In the genomic region with DNA sequence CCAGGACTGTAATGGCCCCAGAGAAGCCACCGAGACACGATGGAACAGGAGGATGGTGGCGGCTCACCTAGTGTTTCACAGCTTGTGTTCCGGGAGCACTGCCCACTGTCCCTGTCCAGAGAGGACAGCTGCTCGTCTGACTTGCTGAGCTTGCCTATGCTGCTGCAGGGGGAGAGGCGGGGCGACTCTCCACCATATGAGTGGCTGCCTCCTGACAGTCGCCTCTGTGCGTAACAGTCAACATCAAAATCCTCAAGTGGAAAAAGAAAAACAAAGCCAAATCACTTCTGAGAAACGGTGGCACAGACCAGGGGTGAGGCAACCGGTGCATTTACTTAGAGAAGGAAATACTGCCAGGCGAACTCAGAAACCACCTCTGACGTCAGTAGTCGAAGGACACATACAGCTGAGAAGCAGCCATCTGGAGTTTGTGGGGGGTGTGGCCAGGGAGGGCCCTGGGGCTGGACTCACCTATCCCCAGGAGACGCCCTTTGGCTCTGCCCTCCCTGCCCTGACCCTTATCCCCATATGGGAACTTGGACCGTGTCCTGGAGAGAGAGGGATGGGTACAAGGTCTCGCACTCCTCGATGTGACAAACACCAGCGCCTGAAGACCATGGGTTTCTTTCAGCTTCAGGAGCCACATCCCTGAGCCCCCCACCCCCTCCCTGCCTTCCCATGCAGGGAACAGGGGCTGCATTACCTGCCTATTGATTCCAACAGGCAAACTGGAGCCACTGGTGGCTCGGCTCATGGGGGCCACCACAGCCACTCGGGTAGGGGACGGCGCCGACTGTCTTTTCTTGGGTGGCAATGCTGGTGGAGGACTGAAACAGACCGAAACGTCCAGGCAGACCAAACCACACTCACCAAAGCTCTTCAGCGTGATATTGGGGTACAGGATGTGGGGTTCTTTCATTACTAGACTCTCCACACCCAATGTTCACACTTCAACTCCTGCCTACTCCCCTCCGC, we compare ENCODE assay signal across 8 cellular contexts.
DNase-seq lines count a peak whose midpoint lies in the region; ATAC-seq and TF ChIP-seq lines count a peak whose summit lies in the region.

No MANE protein-coding gene starts in this region.

- H3K4me1 Mint-ChIP-seq in brain = peaks cover 62% of the 10 kb centered on the region
- peaks cover 45 to 52% of the 10 kb centered on the region in 2 donors for H3K4me1 Mint-ChIP-seq in natural killer cell treated with Interleukin-12 subunit alpha and Interleukin-12 subunit beta and Interleukin-15 and Interleukin-18, amount 100 ng/mL, for 72 hours (ENCODE audit: low read depth in 2 of 2)

- H3K27me3 Mint-ChIP-seq in brain = no peaks in the 10 kb centered on the region
- no peaks in the 10 kb centered on the region for H3K27me3 Mint-ChIP-seq in natural killer cell treated with Interleukin-12 subunit alpha and Interleukin-12 subunit beta and Interleukin-15 and Interleukin-18, amount 100 ng/mL, for 72 hours

- H3K27me3 ChIP-seq in SJSA1 (replicated peaks) = no peaks in the 10 kb centered on the region

- TF ChIP-seq CTCF in brain (conservative IDR thresholded peaks at IDR 0.05) (no peak), GM13977 (IDR thresholded peaks at IDR 0.05; ENCODE audit: extremely low read depth, insufficient read depth, missing control alignments) (no peak)

- DNase-seq in SJSA1 (ENCODE audit: low read depth in 1 of 2, low spot score in 2 of 2) (peak; percentile 65 to 74), GM13977 (ENCODE audit: low spot score) (no peak), kidney tubule cell (ENCODE audit: low spot score) (no peak), GM19240 (ENCODE audit: insufficient read length, low spot score) (no peak), SW480 (ENCODE audit: low spot score) (no peak)
- peak; percentile 80 for DNase-seq in natural killer cell treated with Interleukin-12 subunit alpha and Interleukin-12 subunit beta and Interleukin-15 and Interleukin-18, amount 100 ng/mL, for 72 hours (ENCODE audit: low spot score)

- peak; percentile 75 for ATAC-seq in GM19372 (IDR thresholded peaks at IDR 0.05; ENCODE audit: low read depth, unreplicated experiment)
- ATAC-seq in natural killer cell treated with Interleukin-12 subunit alpha and Interleukin-12 subunit beta and Interleukin-15 and Interleukin-18, amount 100 ng/mL, for 72 hours = peak; percentile 87 to 92

- H3K4me3 Mint-ChIP-seq in brain = no peak overlapping the region
- peak overlapping the region; percentile 72 for H3K4me3 Mint-ChIP-seq in natural killer cell treated with Interleukin-12 subunit alpha and Interleukin-12 subunit beta and Interleukin-15 and Interleukin-18, amount 100 ng/mL, for 72 hours

- peaks cover 49% of the 10 kb centered on the region for H3K4me1 ChIP-seq in SJSA1 (replicated peaks)

- H3K36me3 ChIP-seq in SJSA1 = 0 out of 2 replicates have a peak, but pooled peaks cover 4% of the 10 kb centered on the region

- peak overlapping the region; percentile 41 to 91 (median 67) for H3K27ac Mint-ChIP-seq in brain
- H3K27ac Mint-ChIP-seq in natural killer cell treated with Interleukin-12 subunit alpha and Interleukin-12 subunit beta and Interleukin-15 and Interleukin-18, amount 100 ng/mL, for 72 hours = peak overlapping the region; percentile 92 to 93

- H3K9me3 ChIP-seq in SJSA1 (replicated peaks) = no peaks in the 10 kb centered on the region

- in situ Hi-C loops in GM13977 (cut with MboI; ENCODE audit: low pct_unique_long_range_greater_than_20kb, low sequenced_read_pairs, unreplicated experiment) = no loop called here

- H3K27ac ChIP-seq in SJSA1 = peak overlapping the region; percentile 67

- no peaks in the 10 kb centered on the region for H3K9me3 Mint-ChIP-seq in brain
- no peaks in the 10 kb centered on the region for H3K9me3 Mint-ChIP-seq in natural killer cell treated with Interleukin-12 subunit alpha and Interleukin-12 subunit beta and Interleukin-15 and Interleukin-18, amount 100 ng/mL, for 72 hours

- H3K4me3 ChIP-seq in SJSA1 = no peak overlapping the region

- H3K36me3 Mint-ChIP-seq in brain = peaks cover 42% of the 10 kb centered on the region
- H3K36me3 Mint-ChIP-seq in natural killer cell treated with Interleukin-12 subunit alpha and Interleukin-12 subunit beta and Interleukin-15 and Interleukin-18, amount 100 ng/mL, for 72 hours = peaks cover 4% of the 10 kb centered on the region

Comparison
In these comparisons a context has a peak if more than half of its experiments do, and no peak if none do; other contexts are left out.
1. DNase-seq: peak in SJSA1 (2 of 2) and natural killer cell treated with Interleukin-12 subunit alpha and Interleukin-12 subunit beta and Interleukin-15 and Interleukin-18, amount 100 ng/mL, for 72 hours (single experiment); none in GM13977 (single experiment), kidney tubule cell (single experiment), GM19240 (single experiment) and SW480 (single experiment).